In the genomic region with DNA sequence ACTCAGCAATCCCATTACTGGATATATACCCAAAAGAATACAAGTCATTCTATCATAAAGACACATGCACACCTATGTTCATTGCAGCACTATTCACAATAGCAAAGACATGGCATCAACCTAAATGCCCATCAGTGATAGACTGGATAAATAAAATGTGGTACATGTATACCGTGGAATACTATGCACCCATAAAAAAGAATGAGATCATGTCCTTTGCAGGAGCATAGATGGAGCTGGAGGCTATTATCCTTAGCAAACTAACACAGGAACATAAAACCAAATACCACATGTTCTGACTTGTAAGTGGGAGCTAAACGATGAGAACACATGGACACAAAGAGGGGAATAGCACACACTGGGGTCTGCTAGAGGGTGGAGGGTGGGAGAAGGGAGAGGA, we compare ENCODE assay signal across 22 cellular contexts. TPM values are rescaled to one million over a fixed set of nuclear protein-coding genes. Genes with fewer than 3 reads are reported as not detected.
"Had no signal": no experiment of that assay in that cellular context is flagged by ENCODE, and none has a peak within 500 bp of the region (broad histone marks: within the 10 kb centered on the region; RNA-seq: fewer than 3 reads in every experiment).

No MANE protein-coding gene starts in this region.

RNA-seq across cellular contexts. Expression of gene RASL10B, which starts 28.1 kb away (rescaled TPM):
- polyA plus RNA-seq: immature natural killer cell had no signal

RNA-seq across cellular contexts. Expression of gene GAS2L2, which starts 49.7 kb away (rescaled TPM):
- total RNA-seq: kidney, kidney epithelial cell, left lobe of liver, liver, mucosa of descending colon, mucosa of gallbladder had no signal
- polyA plus RNA-seq: immature natural killer cell; liver; naive thymus-derived CD4-positive, alpha-beta T cell had no signal

RNA-seq across cellular contexts. Expression of gene C17orf50, which starts 57.4 kb away (rescaled TPM):
- total RNA-seq: kidney; kidney epithelial cell; left cardiac atrium; left colon; left lobe of liver; left lung; left ventricle myocardium inferior; left ventricle myocardium superior; liver; lower leg skin; lower lobe of right lung; lung microvascular endothelial cell; mammary epithelial cell; mesenteric fat pad; mesothelial cell of epicardium; mononuclear cell; mucosa of descending colon; mucosa of gallbladder; myocyte; naive thymus-derived CD4-positive, alpha-beta T cell had no signal
- polyA plus RNA-seq: keratinocyte, liver, mammary epithelial cell had no signal
